In genomic region chr2:166637051-166637450, GRCh38 we compare ENCODE assay signal across 25 cellular contexts.
"Had no signal": no experiment of that assay in that cellular context is flagged by ENCODE, and none has a peak within 500 bp of the region (broad histone marks: within the 10 kb centered on the region; RNA-seq: fewer than 3 reads in every experiment).

No MANE protein-coding gene starts in this region.

- H2AFZ ChIP-seq: PC-9 had no signal

- H3K4me1 ChIP-seq: adrenal gland, body of pancreas, breast epithelium had no signal

- H3K9me3 ChIP-seq: adrenal gland, body of pancreas, SJCRH30, SK-N-SH had no signal

- H3K27ac ChIP-seq: adrenal gland, body of pancreas, breast epithelium, PC-9, SJCRH30 had no signal

- H3K36me3 ChIP-seq: adrenal gland, breast epithelium, SJCRH30 had no signal

- H3K4me3 ChIP-seq: adrenal gland, body of pancreas, breast epithelium, PC-9, SJCRH30 had no signal

- H3K4me2 ChIP-seq: PC-9, SK-N-SH had no signal

- DNase-seq: activated CD4-positive, alpha-beta T cell treated with anti-CD3 and anti-CD28 coated beads, Interleukin-2, amount 10 ng/mL, durations not matched to agents 24 days and 14 days; activated CD4-positive, alpha-beta T cell treated with anti-CD3 and anti-CD28 coated beads, Interleukin-2, amount 50 U/mL, for 4 hours; activated CD8-positive, alpha-beta T cell treated with anti-CD3 and anti-CD28 coated beads for 36 hours; activated gamma-delta T cell; activated naive CD4-positive, alpha-beta T cell treated with anti-CD3 and anti-CD28 coated beads for 36 hours; activated T-cell treated with anti-CD3 and anti-CD28 coated beads, Interleukin-2, amount 50 U/mL, for 24 hours; adrenal gland; body of pancreas; Karpas-422; NCI-H1048; NCI-H1105 treated with DMSO at 0.1 percent for 48 hours; NCI-H1436; NCI-H1694; NCI-H1930; NCI-H2107; NCI-H2171; NCI-H510A; NCI-H526; NCI-H748 treated with DMSO at 0.1 percent for 48 hours; NK-92 treated with Interleukin-12 subunit alpha and Interleukin-12 subunit beta, amount 100 ng/mL, for 24 hours; PC-9; SHP77; SJCRH30; SK-N-SH had no signal

- H3K27me3 ChIP-seq: adrenal gland, body of pancreas, breast epithelium, SJCRH30 had no signal
